10 cellular contexts compared by ENCODE assay signal in the genomic region with DNA sequence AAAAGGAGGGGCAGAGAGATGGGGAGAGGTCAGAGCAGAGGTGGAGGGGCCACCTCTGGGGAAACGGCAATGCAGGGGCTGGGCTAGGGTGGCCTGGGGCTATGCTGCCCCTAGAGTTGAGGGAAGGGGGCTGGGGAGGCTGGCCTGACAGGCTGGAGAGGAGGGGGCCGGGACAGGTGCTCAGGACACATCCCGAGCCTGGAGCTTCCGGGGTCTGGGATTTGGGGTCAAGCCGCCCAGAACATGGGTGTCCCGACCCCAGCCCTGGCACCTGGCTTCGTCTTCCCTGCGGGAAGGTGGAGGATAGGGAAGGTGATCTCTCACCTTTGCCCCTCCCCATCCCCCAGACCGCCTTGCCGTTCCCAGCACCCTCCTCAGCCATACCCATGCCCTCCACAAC. TPM values are rescaled to one million over a fixed set of nuclear protein-coding genes. Genes with fewer than 3 reads are reported as not detected.
DNase-seq lines count a peak whose midpoint lies in the region; ATAC-seq and TF ChIP-seq lines count a peak whose summit lies in the region.
"Had no signal": no experiment of that assay in that cellular context is flagged by ENCODE, and none has a peak within 500 bp of the region (broad histone marks: within the 10 kb centered on the region; RNA-seq: fewer than 3 reads in every experiment).

No MANE protein-coding gene starts in this region.

- no peak for DNase-seq in activated T-cell treated with anti-CD3 and anti-CD28 coated beads, Interleukin-2, amount 50 U/mL, for 4 hours
- DNase-seq in activated T-cell treated with anti-CD3 and anti-CD28 coated beads for 4 hours (no peak), tibial nerve (ENCODE audit: low spot score in 2 of 2) (no peak), left lobe of liver (ENCODE audit: low spot score) (no peak), omental fat pad (ENCODE audit: low spot score) (no peak)
- no peak for DNase-seq in central memory CD8-positive, alpha-beta T cell (ENCODE audit: low spot score in 2 of 2)
- DNase-seq in stimulated activated naive CD4-positive, alpha-beta T cell treated with Interleukin-2 at 50 U/mL for 16 hours (lab: John Stamatoyannopoulos, UW), result no peak
- DNase-seq: NCI-H1417 treated with DMSO at 0.1 percent for 48 hours had no signal

- H3K27me3 Mint-ChIP-seq in activated T-cell treated with anti-CD3 and anti-CD28 coated beads, Interleukin-2, amount 50 U/mL, for 4 hours (ENCODE audit: low read depth), result no peaks in the 10 kb centered on the region
- no peaks in the 10 kb centered on the region for H3K27me3 Mint-ChIP-seq in central memory CD8-positive, alpha-beta T cell

- H3K9me3 ChIP-seq in muscle layer of colon (ENCODE audit: low read length), result no peaks in the 10 kb centered on the region
- H3K9me3 ChIP-seq in tibial nerve, result no peaks in the 10 kb centered on the region

- peak overlapping the region; percentile 70 for H3K9ac ChIP-seq in muscle layer of colon (ENCODE audit: low read length)

- peak overlapping the region; percentile 93 for H3K27ac Mint-ChIP-seq in central memory CD8-positive, alpha-beta T cell (ENCODE audit: low read depth)

- H3K9me3 Mint-ChIP-seq in activated T-cell treated with anti-CD3 and anti-CD28 coated beads, Interleukin-2, amount 50 U/mL, for 4 hours, result no peaks in the 10 kb centered on the region
- no peaks in the 10 kb centered on the region for H3K9me3 Mint-ChIP-seq in central memory CD8-positive, alpha-beta T cell

- ATAC-seq in activated T-cell treated with anti-CD3 and anti-CD28 coated beads, Interleukin-2, amount 50 U/mL, for 4 hours, result no peak
- ATAC-seq in central memory CD8-positive, alpha-beta T cell (replicated peaks; ENCODE audit: extremely low read depth, poor library complexity, severe bottlenecking), result no peak
- ATAC-seq in left lobe of liver (no peak), omental fat pad (ENCODE audit: low FRiP score) (no peak)

- peak overlapping the region; percentile 73 for H3K4me3 Mint-ChIP-seq in activated T-cell treated with anti-CD3 and anti-CD28 coated beads, Interleukin-2, amount 50 U/mL, for 4 hours
- peak overlapping the region; percentile 78 for H3K4me3 Mint-ChIP-seq in central memory CD8-positive, alpha-beta T cell

- peaks cover 4% of the 10 kb centered on the region for H3K36me3 Mint-ChIP-seq in activated T-cell treated with anti-CD3 and anti-CD28 coated beads, Interleukin-2, amount 50 U/mL, for 4 hours (ENCODE audit: insufficient read depth)
- peaks cover 5% of the 10 kb centered on the region for H3K36me3 Mint-ChIP-seq in central memory CD8-positive, alpha-beta T cell (ENCODE audit: insufficient read depth)

- no peak for TF ChIP-seq EP300 in tibial nerve (IDR thresholded peaks at IDR 0.05)

- H3K27ac ChIP-seq in muscle layer of colon (ENCODE audit: low read depth, low read length) (peak overlapping the region; percentile 50), tibial nerve (peak overlapping the region; percentile 22 to 80 (median 64))
- H3K27ac ChIP-seq: epithelial cell of prostate had no signal

- H3K4me1 ChIP-seq in muscle layer of colon (ENCODE audit: insufficient read depth, low read length), result peaks cover 31% of the 10 kb centered on the region
- peaks cover 0 to 44% (median 26%) of the 10 kb centered on the region in 4 donors for H3K4me1 ChIP-seq in tibial nerve

- peaks cover 14% of the 10 kb centered on the region for H3K36me3 ChIP-seq in muscle layer of colon (ENCODE audit: insufficient read depth, low read length)
- H3K36me3 ChIP-seq in tibial nerve, result peaks cover 0 to 24% (median 0%) of the 10 kb centered on the region in 3 donors

- H3K4me3 ChIP-seq in muscle layer of colon (ENCODE audit: low read depth in 1 of 2, low read length in 2 of 2) (peak overlapping the region in 1 of 2 donors; percentile 56), tibial nerve (peak overlapping the region in 2 of 4 donors; percentile 22 to 39)

- TF ChIP-seq CTCF in tibial nerve (IDR thresholded peaks at IDR 0.05) (no peak), omental fat pad (IDR thresholded peaks at IDR 0.05) (no peak)

- TF ChIP-seq POLR2A in tibial nerve (IDR thresholded peaks at IDR 0.05), result no peak

- H3K27me3 ChIP-seq in muscle layer of colon (ENCODE audit: control insufficient read depth in 1 of 2, insufficient read depth in 2 of 2, low read length in 2 of 2) (no peaks in the 10 kb centered on the region), tibial nerve (no peaks in the 10 kb centered on the region)

- H3K4me1 Mint-ChIP-seq in activated T-cell treated with anti-CD3 and anti-CD28 coated beads, Interleukin-2, amount 50 U/mL, for 4 hours (ENCODE audit: low read depth), result peaks cover 41% of the 10 kb centered on the region
- peaks cover 31% of the 10 kb centered on the region for H3K4me1 Mint-ChIP-seq in central memory CD8-positive, alpha-beta T cell

- 67 to 72% methylated on average over 10 of the region's 10 CpGs for WGBS in tibial nerve, 2 donors

RNA-seq across cellular contexts. Expression of a gene that starts 12.6 kb away (rescaled TPM):
- 10 to 100 TPM; 18.5 to 26.7 (median 21.0) TPM for total RNA-seq in activated T-cell treated with anti-CD3 and anti-CD28 coated beads, Interleukin-2, amount 50 U/mL, for 4 hours
- total RNA-seq in tibial nerve (1 to 10 TPM in 1 of 4 donors, under 1 TPM in 1, not detected in 2; 0.90 to 2.3 TPM), left lobe of liver (0.45 TPM), omental fat pad (1 to 10 TPM in 1 of 4 donors, under 1 TPM in 2, not detected in 1; 0.37 to 2.5 (median 0.95) TPM)

RNA-seq across cellular contexts. Expression of a gene that starts 31.4 kb away (rescaled TPM):
- total RNA-seq in activated T-cell treated with anti-CD3 and anti-CD28 coated beads, Interleukin-2, amount 50 U/mL, for 4 hours, result 10 to 100 TPM; 45.0 to 46.1 (median 45.3) TPM
- total RNA-seq in tibial nerve (10 to 100 TPM; 26.9 to 59.4 (median 41.3) TPM), left lobe of liver (78.4 TPM), omental fat pad (10 to 100 TPM; 31.5 to 56.1 (median 45.1) TPM)

RNA-seq across cellular contexts. Expression of a gene that starts 57.0 kb away (rescaled TPM):
- total RNA-seq in activated T-cell treated with anti-CD3 and anti-CD28 coated beads, Interleukin-2, amount 50 U/mL, for 4 hours, result 10 to 100 TPM; 22.2 to 30.2 (median 23.6) TPM
- total RNA-seq in tibial nerve, result 10 to 100 TPM in 2 of 4 donors, 1 to 10 TPM in 2; 8.0 to 17.5 (median 11.2) TPM
- total RNA-seq in left lobe of liver, result 1.3 TPM
- total RNA-seq in omental fat pad, result 10 to 100 TPM in 3 of 4 donors, 1 to 10 TPM in 1; 7.7 to 18.0 (median 13.9) TPM

RNA-seq across cellular contexts. Expression of a gene that starts 58.5 kb away (rescaled TPM):
- total RNA-seq in activated T-cell treated with anti-CD3 and anti-CD28 coated beads, Interleukin-2, amount 50 U/mL, for 4 hours, result 100 to 1,000 TPM in 2 of 3 donors, 10 to 100 TPM in 1; 90.0 to 130 (median 112) TPM
- 10 to 100 TPM in 3 of 4 donors, 1 to 10 TPM in 1; 5.9 to 31.4 (median 19.0) TPM for total RNA-seq in tibial nerve
- total RNA-seq in left lobe of liver, result 19.1 TPM
- total RNA-seq in omental fat pad, result 10 to 100 TPM in 2 of 4 donors, 1 to 10 TPM in 2; 8.6 to 22.5 (median 10.8) TPM

Comparison
In these comparisons a context has a peak if more than half of its experiments do, and no peak if none do; other contexts are left out.
1. RNA of a gene that starts 12.6 kb away (total RNA-seq): 18.5 to 26.7 TPM in activated T-cell treated with anti-CD3 and anti-CD28 coated beads, Interleukin-2, amount 50 U/mL, for 4 hours; 0.37 to 2.5 TPM in omental fat pad, 0.90 to 2.3 TPM in tibial nerve and 0.45 TPM in left lobe of liver (single experiment); every median in the first group is over 4 times any median in the second.